ENCODE assay signal across 1 cellular context in the genomic region with DNA sequence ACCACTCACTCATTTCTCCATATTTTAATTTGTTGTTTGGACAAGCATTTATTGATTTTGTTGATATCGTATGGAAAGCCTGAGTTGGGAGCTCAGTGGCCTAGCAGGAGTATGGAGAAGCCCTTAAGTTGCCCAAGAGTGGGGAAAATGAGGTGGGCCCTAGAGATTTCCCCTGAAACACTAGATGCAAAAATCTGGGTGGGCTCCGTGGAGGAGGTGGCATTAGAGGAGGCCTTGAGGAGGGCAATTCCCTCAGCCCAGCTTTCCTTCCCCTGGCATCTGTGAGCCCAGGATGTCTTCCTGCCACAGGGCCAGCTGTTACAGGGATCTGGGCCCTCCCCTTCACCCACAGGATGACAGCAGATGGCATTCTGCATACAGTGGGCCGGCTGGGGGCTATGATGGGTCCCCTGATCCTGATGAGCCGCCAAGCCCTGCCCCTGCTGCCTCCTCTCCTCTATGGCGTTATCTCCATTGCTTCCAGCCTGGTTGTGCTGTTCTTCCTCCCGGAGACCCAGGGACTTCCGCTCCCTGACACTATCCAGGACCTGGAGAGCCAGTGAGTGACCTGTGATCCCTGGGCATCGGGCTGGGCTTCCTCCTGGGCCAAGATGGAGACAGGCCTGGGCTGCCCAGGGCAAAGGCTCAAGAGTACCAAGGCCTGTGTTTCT.
TF ChIP-seq lines count a peak whose summit lies in the region.

No MANE protein-coding gene starts in this region.

TF ChIP-seq in K562, 482 proteins besides CTCF, POLR2A, EP300 and RAD21:
- TF ChIP-seq ZFP36 (IDR thresholded peaks at IDR 0.05; ENCODE audit: low read depth, low read length, partially characterized antibody), result peak; percentile 96
- TF ChIP-seq, protein P1, sequence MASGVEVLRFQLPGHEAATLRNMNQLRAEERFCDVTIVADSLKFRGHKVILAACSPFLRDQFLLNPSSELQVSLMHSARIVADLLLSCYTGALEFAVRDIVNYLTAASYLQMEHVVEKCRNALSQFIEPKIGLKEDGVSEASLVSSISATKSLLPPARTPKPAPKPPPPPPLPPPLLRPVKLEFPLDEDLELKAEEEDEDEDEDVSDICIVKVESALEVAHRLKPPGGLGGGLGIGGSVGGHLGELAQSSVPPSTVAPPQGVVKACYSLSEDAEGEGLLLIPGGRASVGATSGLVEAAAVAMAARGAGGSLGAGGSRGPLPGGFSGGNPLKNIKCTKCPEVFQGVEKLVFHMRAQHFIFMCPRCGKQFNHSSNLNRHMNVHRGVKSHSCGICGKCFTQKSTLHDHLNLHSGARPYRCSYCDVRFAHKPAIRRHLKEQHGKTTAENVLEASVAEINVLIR (CRISPR knock-in tag; IDR thresholded peaks at IDR 0.05), result no peak
TF ChIP-seq in K562: peak in this region for 1.
